15 cellular contexts compared by ENCODE assay signal in the genomic region with DNA sequence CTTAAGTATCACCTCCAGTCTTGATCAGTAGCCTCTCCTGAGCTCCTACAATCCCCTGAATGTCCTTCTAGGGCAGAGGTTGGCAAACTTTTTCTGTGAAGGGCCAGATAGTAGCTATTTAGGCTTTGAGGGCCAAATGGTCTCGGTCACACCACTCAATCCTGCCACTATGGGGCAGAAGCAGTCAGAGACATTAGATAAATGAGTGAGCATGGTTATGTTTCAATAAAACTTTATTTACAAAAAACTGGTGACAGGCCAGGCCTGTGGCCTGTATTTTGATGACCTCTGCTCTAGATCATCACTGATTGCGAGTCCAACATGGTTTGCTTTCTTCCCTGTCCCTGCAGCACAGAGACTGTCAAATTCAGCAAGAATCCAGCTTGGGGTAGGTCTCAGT. TPM values are rescaled to one million over a fixed set of nuclear protein-coding genes. Genes with fewer than 3 reads are reported as not detected.
DNase-seq lines count a peak whose midpoint lies in the region; ATAC-seq, FAIRE-seq and TF ChIP-seq lines count a peak whose summit lies in the region.
"Had no signal": no experiment of that assay in that cellular context is flagged by ENCODE, and none has a peak within 500 bp of the region (broad histone marks: within the 10 kb centered on the region; RNA-seq: fewer than 3 reads in every experiment).

No MANE protein-coding gene starts in this region.

- H3K27ac ChIP-seq in HepG2 (ENCODE audit: extremely low read length, insufficient read depth, low read length) (no peak overlapping the region), right lobe of liver (no peak overlapping the region), OCI-LY3 (ENCODE audit: low read length) (peak overlapping the region; percentile 99)
- H3K27ac ChIP-seq: testis had no signal

- no peaks in the 10 kb centered on the region for H3K9me3 ChIP-seq in HepG2 (ENCODE audit: low read length)
- no peaks in the 10 kb centered on the region for H3K9me3 ChIP-seq in right lobe of liver
- no peaks in the 10 kb centered on the region for H3K9me3 ChIP-seq in OCI-LY3 (ENCODE audit: insufficient read depth, low read length)
- H3K9me3 ChIP-seq: testis had no signal

- H3K4me1 ChIP-seq in HepG2 (ENCODE audit: insufficient read depth, low read length) (peaks cover 22% of the 10 kb centered on the region), right lobe of liver (peaks cover 0 to 5% (median 0%) of the 10 kb centered on the region in 4 donors), OCI-LY3 (ENCODE audit: low read length) (peaks cover 55% of the 10 kb centered on the region)

- no peak for TF ChIP-seq RAD21 in HepG2 (CRISPR knock-in tag; IDR thresholded peaks at IDR 0.05)

- intact Hi-C loops in HepG2 (cut with micrococcal nuclease; ENCODE audit: unreplicated experiment) (no loop called here), right lobe of liver (cut with DNase I) (no loop called here)

- WGBS in HepG2 (ENCODE audit: low lambda C conversion rate), result 94% methylated on average over 2 of the region's 2 CpGs
- 100% methylated on average over 1 of the region's 2 CpGs for WGBS in right lobe of liver (ENCODE audit: insufficient coverage, low coverage, low lambda C conversion rate, missing lambda C conversion rate)

- H3K4me2 ChIP-seq in HepG2 (ENCODE audit: low read depth, low read length), result no peak overlapping the region
- peak overlapping the region; percentile 76 for H3K4me2 ChIP-seq in OCI-LY3 (ENCODE audit: low read length)

- no peak for FAIRE-seq in HepG2 (lab: Jason Lieb, UNC)
- FAIRE-seq: GM12892 had no signal

- H3K4me3 Mint-ChIP-seq in stimulated activated naive B cell treated with anti-CD40 and anti-IgM and Interleukin-4, amounts not matched to agents 10 μg/mL and 1 μg/mL and 100 μg/mL, for 72 hours, result no peak overlapping the region

- peaks cover 5 to 32% of the 10 kb centered on the region in 2 experiments; a peak in 3 of 5 replicates for H3K36me3 ChIP-seq in HepG2 (replicated peaks in 1 of 2; ENCODE audit: control insufficient read depth in 1 of 2, insufficient read depth in 2 of 2, low read length in 2 of 2)
- no peaks in the 10 kb centered on the region for H3K36me3 ChIP-seq in right lobe of liver
- peaks cover 18% of the 10 kb centered on the region for H3K36me3 ChIP-seq in OCI-LY3 (replicated peaks; ENCODE audit: low read depth, low read length)

- TF ChIP-seq CTCF in HepG2 (CRISPR knock-in tag; IDR thresholded peaks at IDR 0.05), result no peak
- TF ChIP-seq CTCF in right lobe of liver (IDR thresholded peaks at IDR 0.05), result no peak
- peak; percentile 36 for TF ChIP-seq CTCF in OCI-LY3 (IDR thresholded peaks at IDR 0.05; ENCODE audit: low read depth, low read length)
- TF ChIP-seq CTCF in choroid plexus epithelial cell (conservative IDR thresholded peaks at IDR 0.05; ENCODE audit: low read depth, low read length), result peak; percentile 39

- H3K79me2 ChIP-seq in HepG2 (ENCODE audit: insufficient read depth, low read length) (no peaks in the 10 kb centered on the region), OCI-LY3 (ENCODE audit: low read length) (peaks cover 56% of the 10 kb centered on the region)

- H3K9ac ChIP-seq in HepG2 (ENCODE audit: insufficient read depth, low read depth, low read length) (no peak overlapping the region), OCI-LY3 (ENCODE audit: low read length) (peak overlapping the region; percentile 77)

- H3K36me3 Mint-ChIP-seq in stimulated activated naive B cell treated with anti-CD40 and anti-IgM and Interleukin-4, amounts not matched to agents 10 μg/mL and 1 μg/mL and 100 μg/mL, for 72 hours, result peaks cover 29 to 54% of the 10 kb centered on the region in 2 donors

- no peak overlapping the region for H2AFZ ChIP-seq in HepG2 (ENCODE audit: low read length)
- H2AFZ ChIP-seq in OCI-LY3 (ENCODE audit: low read depth, low read length), result no peak overlapping the region

- H3K4me3 ChIP-seq in HepG2 (replicated peaks in 1 of 3; ENCODE audit: insufficient read depth in 1 of 3, low read depth in 2 of 3, low read length in 3 of 3) (no peak overlapping the region), right lobe of liver (no peak overlapping the region), OCI-LY3 (ENCODE audit: low read length) (peak overlapping the region; percentile 28; the same call in 1 of the 2 replicates), choroid plexus epithelial cell (ENCODE audit: low read depth, low read length) (no peak overlapping the region)
- H3K4me3 ChIP-seq: testis had no signal

- ATAC-seq in HepG2 (no peak), right lobe of liver (no peak), HG03520 (IDR thresholded peaks at IDR 0.05; ENCODE audit: unreplicated experiment) (no peak)
- ATAC-seq in stimulated activated naive B cell treated with anti-CD40 and anti-IgM and Interleukin-4, amounts not matched to agents 10 μg/mL and 1 μg/mL and 100 μg/mL, for 72 hours (replicated peaks), result no peak
- ATAC-seq: activated CD4-positive, CD25-positive, alpha-beta regulatory T cell treated with anti-CD3 and anti-CD28 coated beads, Interleukin-2, amount 50 U/mL, for 24 hours; left cardiac atrium had no signal

- DNase-seq in HepG2 (ENCODE audit: low spot score), result no peak
- DNase-seq in right lobe of liver, result no peak
- peak; percentile 25 for DNase-seq in choroid plexus epithelial cell (ENCODE audit: low read depth)
- no peak for DNase-seq in stimulated activated naive B cell treated with anti-CD40 and anti-IgM and Interleukin-4, amounts not matched to agents 10 μg/mL and 1 μg/mL and 100 μg/mL, for 72 hours
- no peak for DNase-seq in NCI-H1417 treated with DMSO at 0.1 percent for 48 hours (lab: John Stamatoyannopoulos, UW)
- no peak for DNase-seq in NK-92 treated with Interleukin-12 subunit alpha and Interleukin-12 subunit beta, amount 100 ng/mL, for 24 hours (lab: John Stamatoyannopoulos, UW)
- DNase-seq: DMS153, left cardiac atrium, NCI-H2107, SW 1271, testis had no signal

- TF ChIP-seq POLR2A in HepG2 (IDR thresholded peaks at IDR 0.05; ENCODE audit: insufficient read depth in 1 of 2, low read depth in 2 of 2, low read length in 2 of 2) (no peak), right lobe of liver (IDR thresholded peaks at IDR 0.05) (no peak)

- H3K27me3 ChIP-seq in HepG2 (ENCODE audit: control insufficient read depth in 1 of 2, insufficient read depth in 2 of 2, low read length in 2 of 2) (no peaks in the 10 kb centered on the region), right lobe of liver (no peaks in the 10 kb centered on the region), OCI-LY3 (ENCODE audit: low read depth, low read length) (no peaks in the 10 kb centered on the region)
- H3K27me3 ChIP-seq: testis had no signal

- CTCF ChIA-PET in HepG2 (lab: Yijun Ruan, JAX; ENCODE audit: low intra/inter-chr PET ratio, low total read pairs), result no interaction called here

- TF ChIP-seq EP300 in HepG2 (IDR thresholded peaks at IDR 0.05; ENCODE audit: low read depth in 2 of 2, low read length in 2 of 2), result no peak
- TF ChIP-seq EP300 in HepG2 (CRISPR knock-in tag; IDR thresholded peaks at IDR 0.05; ENCODE audit: borderline replicate concordance), result no peak

- H3K4me1 Mint-ChIP-seq in stimulated activated naive B cell treated with anti-CD40 and anti-IgM and Interleukin-4, amounts not matched to agents 10 μg/mL and 1 μg/mL and 100 μg/mL, for 72 hours, result peaks cover 47 to 69% of the 10 kb centered on the region in 2 donors

- in situ Hi-C loops in HepG2 (cut with HindIII; ENCODE audit: extremely low pct_ligation_motif_present, low pct_unique_long_range_greater_than_20kb), result no loop called here

- no TSS peak for BruUV-seq in HepG2 (replicated peaks; lab: Mats Ljungman, UMichigan)

- peak overlapping the region; percentile 71 for H3K27ac Mint-ChIP-seq in stimulated activated naive B cell treated with anti-CD40 and anti-IgM and Interleukin-4, amounts not matched to agents 10 μg/mL and 1 μg/mL and 100 μg/mL, for 72 hours

- no peaks in the 10 kb centered on the region for H3K27me3 Mint-ChIP-seq in stimulated activated naive B cell treated with anti-CD40 and anti-IgM and Interleukin-4, amounts not matched to agents 10 μg/mL and 1 μg/mL and 100 μg/mL, for 72 hours

- POLR2A ChIA-PET in HepG2 (lab: Yijun Ruan, JAX), result no interaction called here

- no peaks in the 10 kb centered on the region for H3K9me3 Mint-ChIP-seq in stimulated activated naive B cell treated with anti-CD40 and anti-IgM and Interleukin-4, amounts not matched to agents 10 μg/mL and 1 μg/mL and 100 μg/mL, for 72 hours

- H4K20me1 ChIP-seq in HepG2 (ENCODE audit: insufficient read depth, low read length) (no peaks in the 10 kb centered on the region), OCI-LY3 (ENCODE audit: insufficient read depth, low read length) (peaks cover 2% of the 10 kb centered on the region; the same call in 1 of the 2 replicates)

RNA-seq across cellular contexts. Expression of gene LRP8, which starts 36.3 kb away (rescaled TPM):
- total RNA-seq in HepG2 (2016; rRNA removed; fragmentation: Illumina TruSeq; extraction: Trizol), result 7.7 and 17.4 TPM in 2 replicates
- total RNA-seq in HepG2 (2016; cell fraction: cytosol; rRNA removed; fragmentation: Illumina TruSeq; extraction: Trizol; ENCODE audit: low read depth), result 2.2 and 4.4 TPM in 2 replicates
- 8.1 and 18.8 TPM in 2 replicates for total RNA-seq in HepG2 (2016; cell fraction: insoluble cytoplasmic fraction; rRNA removed; fragmentation: Illumina TruSeq; extraction: Trizol)
- 7.6 and 8.8 TPM in 2 replicates for total RNA-seq in HepG2 (2016; cell fraction: membrane; rRNA removed; fragmentation: Illumina TruSeq; extraction: Trizol)
- total RNA-seq in HepG2 (2016; cell fraction: nucleus; rRNA removed; fragmentation: Illumina TruSeq; extraction: Trizol), result 30.3 and 33.7 TPM in 2 replicates
- polyA plus RNA-seq in HepG2 (2011; rRNA removed), result 17.3 and 20.6 TPM in 2 replicates
- 10.8 and 12.1 TPM in 2 replicates for polyA plus RNA-seq in HepG2 (2011; cell fraction: cytosol; rRNA removed)
- polyA plus RNA-seq in HepG2 (2011; cell fraction: nucleus; rRNA removed), result 64.4 and 71.0 TPM in 2 replicates
- 6.2 and 8.4 TPM in 2 replicates for polyA plus RNA-seq in HepG2 (2012)
- polyA plus RNA-seq in HepG2 (2016; cell fraction: cytosol; fragmentation: Illumina TruSeq; extraction: Trizol; ENCODE audit: low read depth), result 1.1 and 2.0 TPM in 2 replicates
- polyA plus RNA-seq in HepG2 (2016; cell fraction: insoluble cytoplasmic fraction; fragmentation: Illumina TruSeq; extraction: Trizol; ENCODE audit: low read depth), result 7.4 and 8.7 TPM in 2 replicates
- 3.9 and 4.9 TPM in 2 replicates for polyA plus RNA-seq in HepG2 (2016; cell fraction: membrane; fragmentation: Illumina TruSeq; extraction: Trizol; ENCODE audit: low read depth)
- 51.0 and 61.4 TPM in 2 replicates for polyA plus RNA-seq in HepG2 (2016; cell fraction: nucleus; fragmentation: Illumina TruSeq; extraction: Trizol; ENCODE audit: insufficient read depth, low read depth)
- polyA minus RNA-seq in HepG2 (2011; rRNA and poly(A)+ RNA removed; ENCODE audit: low replicate concordance), result 30.5 and 280 TPM in 2 replicates
- polyA minus RNA-seq in HepG2 (2011; cell fraction: cytosol; rRNA and poly(A)+ RNA removed), result 8.3 and 9.2 TPM in 2 replicates
- polyA minus RNA-seq in HepG2 (2011; cell fraction: nucleus; rRNA and poly(A)+ RNA removed), result 28.8 and 29.9 TPM in 2 replicates
- total RNA-seq in right lobe of liver, result 1 to 10 TPM in 2 of 6 experiments, under 1 TPM in 4; 0.21 to 1.2 (median 0.56) TPM

RNA-seq across cellular contexts. Expression of gene MAGOH, which starts 53.3 kb away (rescaled TPM):
- total RNA-seq in HepG2 (2016; rRNA removed; fragmentation: Illumina TruSeq; extraction: Trizol) (87.0 and 145 TPM in 2 replicates), right lobe of liver (10 to 100 TPM; 10.9 to 28.1 (median 19.4) TPM)
- 21.7 and 23.8 TPM in 2 replicates for total RNA-seq in HepG2 (2016; cell fraction: cytosol; rRNA removed; fragmentation: Illumina TruSeq; extraction: Trizol; ENCODE audit: low read depth)
- total RNA-seq in HepG2 (2016; cell fraction: insoluble cytoplasmic fraction; rRNA removed; fragmentation: Illumina TruSeq; extraction: Trizol), result 94.7 and 147 TPM in 2 replicates
- total RNA-seq in HepG2 (2016; cell fraction: membrane; rRNA removed; fragmentation: Illumina TruSeq; extraction: Trizol), result 19.6 and 26.4 TPM in 2 replicates
- 32.7 and 35.6 TPM in 2 replicates for total RNA-seq in HepG2 (2016; cell fraction: nucleus; rRNA removed; fragmentation: Illumina TruSeq; extraction: Trizol)
- 22.9 and 24.1 TPM in 2 replicates for polyA plus RNA-seq in HepG2 (2011; rRNA removed)
- polyA plus RNA-seq in HepG2 (2011; cell fraction: cytosol; rRNA removed), result 9.5 and 15.8 TPM in 2 replicates
- polyA plus RNA-seq in HepG2 (2011; cell fraction: nucleus; rRNA removed), result 3.3 and 4.0 TPM in 2 replicates
- 66.7 and 95.1 TPM in 2 replicates for polyA plus RNA-seq in HepG2 (2012)
- 15.7 and 17.3 TPM in 2 replicates for polyA plus RNA-seq in HepG2 (2016; cell fraction: cytosol; fragmentation: Illumina TruSeq; extraction: Trizol; ENCODE audit: low read depth)
- polyA plus RNA-seq in HepG2 (2016; cell fraction: insoluble cytoplasmic fraction; fragmentation: Illumina TruSeq; extraction: Trizol; ENCODE audit: low read depth), result 201 and 238 TPM in 2 replicates
- polyA plus RNA-seq in HepG2 (2016; cell fraction: membrane; fragmentation: Illumina TruSeq; extraction: Trizol; ENCODE audit: low read depth), result 18.7 and 19.6 TPM in 2 replicates
- polyA plus RNA-seq in HepG2 (2016; cell fraction: nucleus; fragmentation: Illumina TruSeq; extraction: Trizol; ENCODE audit: insufficient read depth, low read depth), result 61.2 and 72.1 TPM in 2 replicates
- 17.7 and 28.8 TPM in 2 replicates for polyA minus RNA-seq in HepG2 (2011; rRNA and poly(A)+ RNA removed; ENCODE audit: low replicate concordance)
- polyA minus RNA-seq in HepG2 (2011; cell fraction: cytosol; rRNA and poly(A)+ RNA removed), result 17.8 and 19.0 TPM in 2 replicates
- 16.9 and 22.7 TPM in 2 replicates for polyA minus RNA-seq in HepG2 (2011; cell fraction: nucleus; rRNA and poly(A)+ RNA removed)

Comparison
In these comparisons a context has a peak if more than half of its experiments do, and no peak if none do; other contexts are left out.
1. CTCF ChIP-seq: peak in OCI-LY3 (single experiment) and choroid plexus epithelial cell (single experiment); none in HepG2 (single experiment) and right lobe of liver (0 of 4).